Comparison of ENCODE assay signal across 14 cellular contexts in genomic region chr7:116327751-116328150, GRCh38.
A peak's percentile ranks its signal among the peaks of the same experiment; 100 is the strongest.
DNase-seq lines count a peak whose midpoint lies in the region; ATAC-seq and TF ChIP-seq lines count a peak whose summit lies in the region.
"Had no signal": no experiment of that assay in that cellular context is flagged by ENCODE, and none has a peak within 500 bp of the region (broad histone marks: within the 10 kb centered on the region; RNA-seq: fewer than 3 reads in every experiment).

No MANE protein-coding gene starts in this region.

- no peaks in the 10 kb centered on the region for H4K20me1 ChIP-seq in IMR-90 (ENCODE audit: insufficient read depth, low read length)

- dilution Hi-C loops in IMR-90 (cut with HindIII; ENCODE audit: low sequenced_read_pairs, unreplicated experiment): no loop called here

- H2BK5ac ChIP-seq in IMR-90 (ENCODE audit: low read depth, low read length, poor library complexity, severe bottlenecking): peak overlapping the region; percentile 90

- TF ChIP-seq RAD21 in IMR-90 (IDR thresholded peaks at IDR 0.05; ENCODE audit: low read length): peak; percentile 35

- TF ChIP-seq POLR2A in IMR-90 (IDR thresholded peaks at IDR 0.05; ENCODE audit: low read depth, low read length): peak; percentile 85

- H3K9ac ChIP-seq in IMR-90 (ENCODE audit: low read depth, low read length): no peak overlapping the region; the same call in 1 of the 2 replicates
- H3K9ac ChIP-seq: neural progenitor cell had no signal

- no peaks in the 10 kb centered on the region for H3K79me2 ChIP-seq in ACC112 (ENCODE audit: control insufficient read depth, insufficient read depth, low read length, unreplicated experiment)

- H3K4me3 ChIP-seq in ACC112 (ENCODE audit: low read depth, low read length): no peak overlapping the region
- no peak overlapping the region; the same call in 1 of the 2 replicates for H3K4me3 ChIP-seq in IMR-90 (ENCODE audit: insufficient read depth, low read depth, low read length)
- peak overlapping the region; percentile 31 for H3K4me3 ChIP-seq in brain microvascular endothelial cell (ENCODE audit: low read depth, low read length)
- no peak overlapping the region for H3K4me3 ChIP-seq in kidney epithelial cell (ENCODE audit: low read depth, low read length)
- H3K4me3 ChIP-seq in right cardiac atrium (ENCODE audit: low read length): no peak overlapping the region
- H3K4me3 ChIP-seq: A549, neural progenitor cell had no signal

- DNase-seq in IMR-90 (peak; percentile 99), brain microvascular endothelial cell (peak; percentile 98), kidney epithelial cell (ENCODE audit: low read depth) (peak; percentile 79), right cardiac atrium (no peak), middle frontal gyrus (ENCODE audit: extremely low spot score, low spot score) (no peak)
- DNase-seq: DND-41; kidney; stimulated activated naive CD8-positive, alpha-beta T cell treated with anti-CD3 and anti-CD28 coated beads, Interleukin-15, Interleukin-2, amounts not matched to agents 100 U/mL and 50 U/mL, for 24 hours; T-helper 2 cell had no signal

- H3K23ac ChIP-seq in IMR-90 (ENCODE audit: low read depth, low read length): no peak overlapping the region

- H3K14ac ChIP-seq in IMR-90 (replicated peaks; ENCODE audit: low read depth, low read length): no peak overlapping the region

- H3K56ac ChIP-seq in IMR-90 (ENCODE audit: extremely low read depth, insufficient read depth, low read length): 0 out of 2 replicates have a peak overlapping the region, but pooled peaks have one; percentile 42

- no TSS peak for BruUV-seq in IMR-90 (replicated peaks; lab: Mats Ljungman, UMichigan)

- H2AFZ ChIP-seq in ACC112 (ENCODE audit: low read length, unreplicated experiment) (no peak overlapping the region), IMR-90 (replicated peaks; ENCODE audit: low read length, poor library complexity) (peak overlapping the region; percentile 29)
- H2AFZ ChIP-seq: neural progenitor cell had no signal

- POLR2A ChIA-PET in IMR-90 (lab: Charles Lee; ENCODE audit: unreplicated experiment): interaction anchor here (0.6 kb wide), 1 partner anchor 54 kb away, joined by 3 read pairs; no protein-coding TSS in a partner anchor

- peak overlapping the region in 1 of 2 experiments; percentile 35; a peak in 2 of 4 replicates for H4K8ac ChIP-seq in IMR-90 (ENCODE audit: low read depth in 2 of 2, low read length in 2 of 2)

- H3K9me3 ChIP-seq in IMR-90 (ENCODE audit: control insufficient read depth, insufficient read depth, low read length) (peaks cover 4% of the 10 kb centered on the region), right cardiac atrium (ENCODE audit: control insufficient read depth, low read length) (no peaks in the 10 kb centered on the region)
- H3K9me3 ChIP-seq: A549 had no signal

- H3K9me1 ChIP-seq in IMR-90 (ENCODE audit: insufficient read depth, low read length): no peaks in the 10 kb centered on the region

- H2AK9ac ChIP-seq in IMR-90 (replicated peaks; ENCODE audit: low read depth, low read length, poor library complexity): no peak overlapping the region

- TF ChIP-seq CTCF in IMR-90 (conservative IDR thresholded peaks at IDR 0.05; ENCODE audit: low read depth, low read length): no peak
- TF ChIP-seq CTCF in brain microvascular endothelial cell (IDR thresholded peaks at IDR 0.05; ENCODE audit: low read depth, low read length, missing control alignments): no peak
- TF ChIP-seq CTCF in kidney epithelial cell (IDR thresholded peaks at IDR 0.05; ENCODE audit: insufficient read depth, low read length, poor library complexity, severe bottlenecking): no peak

- peak overlapping the region; percentile 4; the same call in 1 of the 3 replicates for H2BK15ac ChIP-seq in IMR-90 (ENCODE audit: low read depth, low read length)

- H2AK5ac ChIP-seq in IMR-90 (ENCODE audit: low read depth, low read length): no peak overlapping the region

- intact Hi-C loops in IMR-90 (cut with micrococcal nuclease): loop anchor here (1.0 kb wide), 1 partner anchor 27 kb away; no protein-coding TSS in a partner anchor
- intact Hi-C loops in right cardiac atrium (cut with DNase I): no loop called here

- H2BK20ac ChIP-seq in IMR-90 (ENCODE audit: low read depth, low read length): peak overlapping the region; percentile 14; the same call in 1 of the 2 replicates

- 0 out of 2 replicates have a peak, but pooled peaks cover under 1% of the 10 kb centered on the region for H3K36me3 ChIP-seq in ACC112 (ENCODE audit: insufficient read depth, low read length)
- no peaks in the 10 kb centered on the region for H3K36me3 ChIP-seq in IMR-90 (ENCODE audit: control insufficient read depth, insufficient read depth, low read length)
- H3K36me3 ChIP-seq in brain microvascular endothelial cell (replicated peaks): no peaks in the 10 kb centered on the region
- no peaks in the 10 kb centered on the region for H3K36me3 ChIP-seq in kidney epithelial cell (ENCODE audit: control insufficient read depth, insufficient read depth, low read length)
- H3K36me3 ChIP-seq: neural progenitor cell had no signal

- H3K27ac ChIP-seq in ACC112 (ENCODE audit: low read depth, low read length) (peak overlapping the region; percentile 84), IMR-90 (ENCODE audit: insufficient read depth, low read length) (peak overlapping the region; percentile 55; the same call in 1 of the 2 replicates), brain microvascular endothelial cell (peak overlapping the region; percentile 81), right cardiac atrium (ENCODE audit: low read length) (no peak overlapping the region)
- H3K27ac ChIP-seq: neural progenitor cell had no signal

- CTCF ChIA-PET in IMR-90 (lab: Yijun Ruan, JAX): interaction anchor here (1.4 kb wide), 1 partner anchor 10 kb away, joined by 4 read pairs; no protein-coding TSS in a partner anchor

- no peaks in the 10 kb centered on the region for H3K27me3 ChIP-seq in ACC112 (ENCODE audit: insufficient read depth, low read length)
- H3K27me3 ChIP-seq in IMR-90 (ENCODE audit: control insufficient read depth, insufficient read depth, low read length): no peaks in the 10 kb centered on the region
- H3K27me3 ChIP-seq in brain microvascular endothelial cell (replicated peaks): no peaks in the 10 kb centered on the region
- no peaks in the 10 kb centered on the region for H3K27me3 ChIP-seq in kidney epithelial cell (ENCODE audit: control insufficient read depth, insufficient read depth, low read length)
- no peaks in the 10 kb centered on the region for H3K27me3 ChIP-seq in right cardiac atrium (ENCODE audit: control insufficient read depth, insufficient read depth)
- H3K27me3 ChIP-seq: neural progenitor cell had no signal

- H4K5ac ChIP-seq in IMR-90 (ENCODE audit: low read depth, low read length): peak overlapping the region; percentile 23

- ATAC-seq in IMR-90 (ENCODE audit: low read depth) (peak; percentile 82), HG02763 (IDR thresholded peaks at IDR 0.05; ENCODE audit: unreplicated experiment) (no peak), right cardiac atrium (no peak), GM21447 (IDR thresholded peaks at IDR 0.05; ENCODE audit: unreplicated experiment) (no peak)
- ATAC-seq: A549; stimulated activated naive CD8-positive, alpha-beta T cell treated with anti-CD3 and anti-CD28 coated beads, Interleukin-15, Interleukin-2, amounts not matched to agents 100 U/mL and 50 U/mL, for 24 hours had no signal

- in situ Hi-C loops in IMR-90 (cut with MboI; ENCODE audit: low sequenced_read_pairs): no loop called here
- in situ Hi-C loops in brain microvascular endothelial cell (cut with HindIII; ENCODE audit: low pct_ligation_motif_present, low sequenced_read_pairs): no loop called here

- peak overlapping the region; percentile 22; the same call in 1 of the 2 replicates for H2BK120ac ChIP-seq in IMR-90 (ENCODE audit: low read depth, low read length)

- peak overlapping the region; percentile 13; the same call in 1 of the 2 replicates for H3K4ac ChIP-seq in IMR-90 (ENCODE audit: low read depth, low read length)

- H3K4me1 ChIP-seq in ACC112 (ENCODE audit: control insufficient read depth, insufficient read depth, low read length, unreplicated experiment) (peaks cover 39% of the 10 kb centered on the region), IMR-90 (ENCODE audit: control insufficient read depth, insufficient read depth, low read length) (peaks cover 7% of the 10 kb centered on the region; the same call in 1 of the 2 replicates), right cardiac atrium (ENCODE audit: control insufficient read depth, insufficient read depth, low read length) (peaks cover 4% of the 10 kb centered on the region)
- H3K4me1 ChIP-seq: neural progenitor cell had no signal

- 0 out of 2 replicates have a peak overlapping the region, but pooled peaks have one; percentile 3 for H4K91ac ChIP-seq in IMR-90 (ENCODE audit: insufficient read depth, low read depth, low read length)

- peak overlapping the region; percentile 27 for H3K4me2 ChIP-seq in IMR-90 (ENCODE audit: low read depth, low read length)
- H3K4me2 ChIP-seq: A549, neural progenitor cell had no signal

- WGBS in IMR-90 (ENCODE audit: extremely low coverage in 2 of 2, insufficient read length in 1 of 2), 2 experiments: no CpG with 5 or more reads among the region's 7 CpGs
- 79% methylated on average over 7 of the region's 7 CpGs for WGBS in right cardiac atrium

- H3K18ac ChIP-seq in IMR-90 (ENCODE audit: low read depth, low read length): peak overlapping the region; percentile 8; the same call in 1 of the 2 replicates

- H3K79me1 ChIP-seq in IMR-90 (ENCODE audit: low read depth in 1 of 2, low read length in 2 of 2): peaks cover 8 to 14% of the 10 kb centered on the region in 2 experiments; a peak in 2 of 4 replicates

TF ChIP-seq in IMR-90, 13 proteins besides CTCF, POLR2A, EP300 and RAD21 (continues in another document):
- TF ChIP-seq RCOR1 (IDR thresholded peaks at IDR 0.05; ENCODE audit: insufficient replicate concordance, low read length) (peak; percentile 88), CEBPB (IDR thresholded peaks at IDR 0.05; ENCODE audit: low read depth, low read length) (peak; percentile 69), NFE2L2 (IDR thresholded peaks at IDR 0.05; ENCODE audit: low read depth, low read length) (peak; percentile 81), MAZ (IDR thresholded peaks at IDR 0.05; ENCODE audit: borderline replicate concordance, low read depth, low read length) (peak; percentile 14; the same call in 1 of the 2 replicates), BHLHE40 (IDR thresholded peaks at IDR 0.05; ENCODE audit: low read depth, low read length) (peak; percentile 83), USF2 (IDR thresholded peaks at IDR 0.05; ENCODE audit: low read depth, low read length) (no peak), FOS (IDR thresholded peaks at IDR 0.05; ENCODE audit: low read depth, low read length) (peak; percentile 65), CHD1 (IDR thresholded peaks at IDR 0.05; ENCODE audit: low read depth, low read length) (no peak)

Comparison
In these comparisons a context has a peak if more than half of its experiments do, and no peak if none do; other contexts are left out.
1. DNase-seq: peak in IMR-90 (single experiment), brain microvascular endothelial cell (single experiment) and kidney epithelial cell (single experiment); none in right cardiac atrium (0 of 3) and middle frontal gyrus (single experiment).